17 cellular contexts compared by ENCODE assay signal in the genomic region with DNA sequence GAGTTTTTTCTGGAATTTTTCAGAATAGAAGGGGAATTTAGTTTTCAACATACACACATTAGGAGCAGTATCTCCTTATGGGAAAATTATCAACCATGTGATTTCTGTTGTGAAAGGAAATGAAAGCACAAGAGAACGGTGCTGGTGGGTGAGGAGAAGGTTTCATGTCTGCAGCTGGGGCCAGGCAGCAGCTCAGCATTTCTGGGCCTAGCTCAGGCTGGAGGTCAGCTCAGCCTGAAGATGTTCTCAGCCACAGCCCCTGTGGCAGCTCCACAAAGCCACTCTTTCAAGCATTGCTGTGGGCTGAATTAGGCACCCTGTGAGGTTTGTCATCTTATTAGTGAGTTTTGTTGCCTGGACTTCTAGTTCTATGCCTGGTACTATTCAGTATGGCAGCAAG.
A peak's percentile ranks its signal among the peaks of the same experiment; 100 is the strongest.
DNase-seq lines count a peak whose midpoint lies in the region; ATAC-seq and TF ChIP-seq lines count a peak whose summit lies in the region.
"Had no signal": no experiment of that assay in that cellular context is flagged by ENCODE, and none has a peak within 500 bp of the region (broad histone marks: within the 10 kb centered on the region; RNA-seq: fewer than 3 reads in every experiment).

No MANE protein-coding gene starts in this region.

- H3K36me3 ChIP-seq in body of pancreas (replicated peaks in 1 of 2; ENCODE audit: insufficient read depth in 1 of 2, low read depth in 2 of 2) = no peaks in the 10 kb centered on the region
- H3K36me3 ChIP-seq: right lobe of liver had no signal

- peak; percentile 39 for DNase-seq in GM20000 (ENCODE audit: low spot score)
- peak; percentile 26 for DNase-seq in MV-4-11 (lab: John Stamatoyannopoulos, UW)
- DNase-seq in body of pancreas = no peak
- no peak for DNase-seq in NCI-H2081 (lab: John Stamatoyannopoulos, UW)
- no peak for DNase-seq in DMS 273 treated with DMSO at 0.1 percent for 48 hours (lab: John Stamatoyannopoulos, UW)
- no peak for DNase-seq in islet precursor cell
- DNase-seq: activated CD4-positive, alpha-beta T cell treated with anti-CD3 and anti-CD28 coated beads for 1 hour; activated naive CD8-positive, alpha-beta T cell treated with anti-CD3 and anti-CD28 coated beads, Interleukin-2, amount 10 ng/mL, durations not matched to agents 7 days and 5 days; glutamatergic neuron; naive thymus-derived CD4-positive, alpha-beta T cell; right lobe of liver; stimulated activated CD4-positive, alpha-beta T cell treated with anti-CD3 and anti-CD28 coated beads, Interleukin-4, amount 100 ng/mL, for 4 hours; stimulated activated naive CD4-positive, alpha-beta T cell; SW 1271 had no signal

- TF ChIP-seq POLR2A in body of pancreas (IDR thresholded peaks at IDR 0.05) = no peak

- peaks cover 14% of the 10 kb centered on the region for H3K4me1 ChIP-seq in body of pancreas

- TF ChIP-seq CTCF in GM20000 (IDR thresholded peaks at IDR 0.05; ENCODE audit: extremely low read depth, missing control alignments) (no peak), body of pancreas (IDR thresholded peaks at IDR 0.05) (no peak)

- ATAC-seq in GM18511 (IDR thresholded peaks at IDR 0.05; ENCODE audit: unreplicated experiment) (peak; percentile 94), HG02852 (IDR thresholded peaks at IDR 0.05; ENCODE audit: unreplicated experiment) (peak; percentile 97), body of pancreas (no peak)
- ATAC-seq: left colon; naive thymus-derived CD4-positive, alpha-beta T cell; right lobe of liver had no signal

- 76 to 80% methylated on average over 1 of the region's 1 CpG for WGBS in body of pancreas, 2 donors

- H3K9me3 ChIP-seq in body of pancreas = no peaks in the 10 kb centered on the region
- H3K9me3 ChIP-seq: right lobe of liver had no signal

- intact Hi-C loops in body of pancreas (cut with DNase I) = no loop called here

- H3K27ac ChIP-seq in body of pancreas = no peak overlapping the region
- H3K27ac ChIP-seq: right lobe of liver had no signal

- no peaks in the 10 kb centered on the region for H3K27me3 ChIP-seq in body of pancreas

- H3K4me3 ChIP-seq in body of pancreas = no peak overlapping the region
- H3K4me3 ChIP-seq: right lobe of liver had no signal

Comparison
In these comparisons a context has a peak if more than half of its experiments do, and no peak if none do; other contexts are left out.
1. DNase-seq: peak in GM20000 (single experiment) and MV-4-11 (single experiment); none in body of pancreas (0 of 4), NCI-H2081 (0 of 2), DMS 273 treated with DMSO at 0.1 percent for 48 hours (single experiment) and islet precursor cell (single experiment).